18 cellular contexts compared by ENCODE assay signal in genomic region chr16:23351360-23351759, GRCh38. TPM values are rescaled to one million over a fixed set of nuclear protein-coding genes. Genes with fewer than 3 reads are reported as not detected.
DNase-seq lines count a peak whose midpoint lies in the region; ATAC-seq and TF ChIP-seq lines count a peak whose summit lies in the region.
"Had no signal": no experiment of that assay in that cellular context is flagged by ENCODE, and none has a peak within 500 bp of the region (broad histone marks: within the 10 kb centered on the region; RNA-seq: fewer than 3 reads in every experiment).

No MANE protein-coding gene starts in this region.

- peaks cover 4 to 54% (median 15%) of the 10 kb centered on the region in 5 donors for H3K27me3 Mint-ChIP-seq in naive thymus-derived CD8-positive, alpha-beta T cell

- H3K9me3 Mint-ChIP-seq in naive thymus-derived CD8-positive, alpha-beta T cell = peaks cover 0 to 9% (median 0%) of the 10 kb centered on the region in 9 donors

- H3K36me3 ChIP-seq in upper lobe of right lung = no peaks in the 10 kb centered on the region

- POLR2A ChIA-PET in naive thymus-derived CD8-positive, alpha-beta T cell (lab: Charles Lee) = no interaction called here

- no peaks in the 10 kb centered on the region for H3K9me3 ChIP-seq in upper lobe of right lung
- H3K9me3 ChIP-seq: A549 had no signal

- no peaks in the 10 kb centered on the region for H3K4me1 Mint-ChIP-seq in naive thymus-derived CD8-positive, alpha-beta T cell
- H3K4me1 Mint-ChIP-seq: CD14-positive monocyte, GM23338 had no signal

- no peak for TF ChIP-seq CTCF in upper lobe of right lung (IDR thresholded peaks at IDR 0.05)
- TF ChIP-seq CTCF in GM10266 (IDR thresholded peaks at IDR 0.05; ENCODE audit: control insufficient read depth, insufficient read depth, low read depth, missing control alignments) = no peak

- DNase-seq in SHP77 treated with DMSO at 0.1 percent for 48 hours (lab: John Stamatoyannopoulos, UW) (peak; percentile 14), SHP77 (lab: John Stamatoyannopoulos, UW) (no peak), NCI-H2196 treated with DMSO at 0.1 percent for 48 hours (lab: John Stamatoyannopoulos, UW; ENCODE audit: unreplicated experiment) (peak; percentile 79), left colon (peak; percentile 75 to 90), upper lobe of right lung (peak; percentile 34), GM10266 (ENCODE audit: extremely low spot score) (no peak)
- DNase-seq in naive thymus-derived CD8-positive, alpha-beta T cell = no peak
- DNase-seq: Calu3, GF-D8, Karpas-422, NCI-H1417, NCI-H345 had no signal

- H3K27me3 ChIP-seq in upper lobe of right lung = no peaks in the 10 kb centered on the region

- intact Hi-C loops in left colon (cut with DNase I, micrococcal nuclease) = no loop called here
- intact Hi-C loops in upper lobe of right lung (cut with DNase I) = no loop called here

- H3K27ac ChIP-seq in upper lobe of right lung = no peak overlapping the region
- H3K27ac ChIP-seq: A549 had no signal

- H3K4me1 ChIP-seq in upper lobe of right lung = no peaks in the 10 kb centered on the region
- H3K4me1 ChIP-seq: A549 had no signal

- H3K4me3 ChIP-seq in upper lobe of right lung = no peak overlapping the region
- H3K4me3 ChIP-seq: A549, GM23338 had no signal

- ATAC-seq in left colon (peak; percentile 98), upper lobe of right lung (no peak), HG03469 (IDR thresholded peaks at IDR 0.05; ENCODE audit: unreplicated experiment) (no peak)
- ATAC-seq in naive thymus-derived CD8-positive, alpha-beta T cell = no peak
- ATAC-seq: A549, GM23338 had no signal

- H3K36me3 Mint-ChIP-seq in naive thymus-derived CD8-positive, alpha-beta T cell = no peaks in the 10 kb centered on the region
- H3K36me3 Mint-ChIP-seq: CD14-positive monocyte had no signal

- H3K27ac Mint-ChIP-seq in naive thymus-derived CD8-positive, alpha-beta T cell = no peak overlapping the region
- H3K27ac Mint-ChIP-seq: CD14-positive monocyte, GM23338 had no signal

- H3K4me3 Mint-ChIP-seq in naive thymus-derived CD8-positive, alpha-beta T cell = no peak overlapping the region
- H3K4me3 Mint-ChIP-seq: CD14-positive monocyte, GM23338 had no signal

RNA-seq across cellular contexts. Expression of gene SCNN1B, which starts 49.3 kb away (rescaled TPM):
- total RNA-seq in left colon (100 to 1,000 TPM; 322 to 715 TPM), upper lobe of right lung (50.3 TPM)
- not detected for total RNA-seq in naive thymus-derived CD8-positive, alpha-beta T cell
- polyA plus RNA-seq in naive thymus-derived CD8-positive, alpha-beta T cell = not detected
- total RNA-seq: Calu3, RPMI7951, SK-MEL-5 had no signal
- polyA plus RNA-seq: CD14-positive monocyte had no signal

Comparison
In these comparisons a context has a peak if more than half of its experiments do, and no peak if none do; other contexts are left out.
1. DNase-seq: peak in SHP77 treated with DMSO at 0.1 percent for 48 hours (single experiment), NCI-H2196 treated with DMSO at 0.1 percent for 48 hours (single experiment), left colon (2 of 2) and upper lobe of right lung (single experiment); none in SHP77 (0 of 2), naive thymus-derived CD8-positive, alpha-beta T cell (0 of 10) and GM10266 (single experiment).
2. RNA of gene SCNN1B, which starts 49.3 kb away (total RNA-seq): 322 to 715 TPM in left colon and 50.3 TPM in upper lobe of right lung (single experiment); not detected in naive thymus-derived CD8-positive, alpha-beta T cell; every median in the first group is over 10 times any median in the second.